Comparison of ENCODE assay signal across 1 cellular context in the genomic region with DNA sequence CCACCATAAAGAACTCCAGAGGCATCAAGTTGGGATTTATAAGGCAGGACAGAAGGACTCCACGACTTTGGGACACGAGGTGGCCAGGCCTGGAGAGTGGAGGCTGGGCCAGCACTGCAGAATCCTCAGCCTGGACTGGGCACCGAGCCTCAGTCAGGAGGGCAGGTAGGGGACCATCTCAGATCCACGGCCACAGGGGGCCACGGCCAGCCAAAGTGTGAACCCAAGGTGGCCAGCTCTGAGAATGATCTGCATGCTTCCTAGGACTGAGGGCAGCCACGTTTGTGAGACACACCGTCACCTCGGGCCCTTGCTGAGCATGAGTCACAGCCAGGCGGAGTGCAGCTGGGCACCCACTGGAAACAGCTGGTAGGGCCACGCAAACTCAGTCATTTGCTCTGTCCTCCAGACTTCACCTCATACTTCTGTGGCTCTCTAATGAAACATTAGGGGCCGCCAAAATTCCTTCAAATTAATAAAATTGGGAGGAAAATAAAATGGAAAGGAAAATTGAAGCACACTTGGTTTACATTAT.
TF ChIP-seq lines count a peak whose summit lies in the region.

No MANE protein-coding gene starts in this region.

TF ChIP-seq in IMR-90, 13 proteins besides CTCF, POLR2A, EP300 and RAD21 (continued from another document):
- TF ChIP-seq BHLHE40 (IDR thresholded peaks at IDR 0.05; ENCODE audit: low read depth, low read length) (no peak), RCOR1 (IDR thresholded peaks at IDR 0.05; ENCODE audit: insufficient replicate concordance, low read length) (no peak), RFX5 (IDR thresholded peaks at IDR 0.05; ENCODE audit: low read depth, low read length) (no peak), FOS (IDR thresholded peaks at IDR 0.05; ENCODE audit: low read depth, low read length) (no peak)
- TF ChIP-seq, protein P1, sequence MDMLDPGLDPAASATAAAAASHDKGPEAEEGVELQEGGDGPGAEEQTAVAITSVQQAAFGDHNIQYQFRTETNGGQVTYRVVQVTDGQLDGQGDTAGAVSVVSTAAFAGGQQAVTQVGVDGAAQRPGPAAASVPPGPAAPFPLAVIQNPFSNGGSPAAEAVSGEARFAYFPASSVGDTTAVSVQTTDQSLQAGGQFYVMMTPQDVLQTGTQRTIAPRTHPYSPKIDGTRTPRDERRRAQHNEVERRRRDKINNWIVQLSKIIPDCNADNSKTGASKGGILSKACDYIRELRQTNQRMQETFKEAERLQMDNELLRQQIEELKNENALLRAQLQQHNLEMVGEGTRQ (IDR thresholded peaks at IDR 0.05; ENCODE audit: low read depth, low read length): no peak
